Comparison of ENCODE assay signal across 12 cellular contexts in genomic region chr6:144953552-144954240, GRCh38.
A peak's percentile ranks its signal among the peaks of the same experiment; 100 is the strongest.
DNase-seq lines count a peak whose midpoint lies in the region; TF ChIP-seq lines count a peak whose summit lies in the region.
"Had no signal": no experiment of that assay in that cellular context is flagged by ENCODE, and none has a peak within 500 bp of the region (broad histone marks: within the 10 kb centered on the region; RNA-seq: fewer than 3 reads in every experiment).

No MANE protein-coding gene starts in this region.

- TF ChIP-seq CTCF in astrocyte of the cerebellum (IDR thresholded peaks at IDR 0.05; ENCODE audit: low read depth, low read length, missing control alignments) (no peak), tibial artery (IDR thresholded peaks at IDR 0.05) (no peak), tibial nerve (IDR thresholded peaks at IDR 0.05) (no peak)

- intact Hi-C loops in tibial artery (cut with DNase I; ENCODE audit: low total_unique reads), result no loop called here

- in situ Hi-C loops in ACHN (cut with HindIII; ENCODE audit: low pct_ligation_motif_present, low pct_unique_long_range_greater_than_20kb, low sequenced_read_pairs), result no loop called here
- in situ Hi-C loops in astrocyte of the cerebellum (cut with HindIII; ENCODE audit: low sequenced_read_pairs), result no loop called here

- H3K4me3 ChIP-seq in astrocyte of the cerebellum (ENCODE audit: low read depth, low read length) (no peak overlapping the region), tibial artery (no peak overlapping the region), tibial nerve (no peak overlapping the region)

- H3K4me1 ChIP-seq in tibial artery (no peaks in the 10 kb centered on the region), tibial nerve (no peaks in the 10 kb centered on the region)

- no peak for TF ChIP-seq EP300 in tibial nerve (IDR thresholded peaks at IDR 0.05)

- DNase-seq in ACHN (peak; percentile 42), HS-5 (ENCODE audit: low read depth) (peak; percentile 81), astrocyte of the cerebellum (ENCODE audit: low read depth) (peak; percentile 23), iris pigment epithelial cell (ENCODE audit: low read depth) (peak; percentile 59), tibial artery (no peak), DMS79 treated with DMSO at 0.1 percent for 48 hours (lab: John Stamatoyannopoulos, UW) (no peak), tibial nerve (ENCODE audit: low spot score in 2 of 2) (no peak)
- DNase-seq in stimulated activated CD4-positive, alpha-beta T cell treated with anti-CD3 and anti-CD28 coated beads, Interleukin-12 subunit alpha, Interleukin-12 subunit beta, amount 100 ng/mL, for 4 hours, result no peak
- DNase-seq: effector memory CD4-positive, alpha-beta T cell; GF-D8; NCI-H2029 treated with DMSO at 0.1 percent for 48 hours; right cardiac atrium had no signal

- WGBS in tibial nerve, 2 donors, result 58 to 73% methylated on average over 5 of the region's 5 CpGs

- H3K36me3 ChIP-seq in tibial artery (no peaks in the 10 kb centered on the region), tibial nerve (no peaks in the 10 kb centered on the region)

- TF ChIP-seq POLR2A in tibial nerve (IDR thresholded peaks at IDR 0.05), result no peak

- H3K9me3 ChIP-seq in tibial artery, result no peaks in the 10 kb centered on the region
- H3K9me3 ChIP-seq in tibial nerve, result no peaks in the 10 kb centered on the region

- H3K27ac ChIP-seq in tibial artery (no peak overlapping the region), tibial nerve (no peak overlapping the region)

- no peaks in the 10 kb centered on the region for H3K27me3 ChIP-seq in tibial artery
- H3K27me3 ChIP-seq in tibial nerve, result no peaks in the 10 kb centered on the region

Comparison
In these comparisons a context has a peak if more than half of its experiments do, and no peak if none do; other contexts are left out.
1. DNase-seq: peak in ACHN (single experiment), HS-5 (single experiment), astrocyte of the cerebellum (single experiment) and iris pigment epithelial cell (single experiment); none in tibial artery (0 of 2), DMS79 treated with DMSO at 0.1 percent for 48 hours (single experiment), stimulated activated CD4-positive, alpha-beta T cell treated with anti-CD3 and anti-CD28 coated beads, Interleukin-12 subunit alpha, Interleukin-12 subunit beta, amount 100 ng/mL, for 4 hours (single experiment) and tibial nerve (0 of 2).